In the genomic region with DNA sequence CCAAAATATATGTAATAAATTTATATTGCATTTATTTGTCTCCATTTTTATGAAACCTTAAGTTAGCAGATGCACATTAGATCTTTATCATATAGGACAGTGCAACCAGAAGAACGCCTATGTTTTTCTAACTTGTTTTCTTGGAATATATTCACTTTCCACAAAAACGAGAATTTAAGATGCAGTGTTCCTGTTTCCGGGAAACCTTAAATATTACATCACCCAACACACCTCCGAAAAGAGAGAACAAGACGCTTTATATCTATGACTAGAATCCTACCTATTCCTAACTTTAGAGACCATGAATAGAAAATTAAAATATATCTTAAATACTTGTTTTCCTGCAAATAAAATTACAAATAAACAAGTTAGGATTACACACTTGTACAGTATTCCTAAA, we compare ENCODE assay signal across 1 cellular context.
A peak's percentile ranks its signal among the peaks of the same experiment; 100 is the strongest.
TF ChIP-seq lines count a peak whose summit lies in the region.

No MANE protein-coding gene starts in this region.

TF ChIP-seq in K562, 482 proteins besides CTCF, POLR2A, EP300 and RAD21 (continued from another document and continues in another):
- no peak for TF ChIP-seq ZBTB5 (IDR thresholded peaks at IDR 0.05)
- TF ChIP-seq CCNT2 (IDR thresholded peaks at IDR 0.05; ENCODE audit: borderline replicate concordance, extremely low read depth, insufficient read length, low read depth, low read length), result no peak
- TF ChIP-seq MBD1 (CRISPR knock-in tag; IDR thresholded peaks at IDR 0.05), result no peak
- TF ChIP-seq CBFB (CRISPR knock-in tag; IDR thresholded peaks at IDR 0.05), result no peak
- TF ChIP-seq ARHGAP35 (IDR thresholded peaks at IDR 0.05; ENCODE audit: partially characterized antibody), result no peak
- no peak for TF ChIP-seq ESRRA (IDR thresholded peaks at IDR 0.05; ENCODE audit: borderline replicate concordance, low read depth)
- no peak for TF ChIP-seq ZNF384 (IDR thresholded peaks at IDR 0.05; ENCODE audit: low read depth, low read length)
- TF ChIP-seq, protein P1, sequence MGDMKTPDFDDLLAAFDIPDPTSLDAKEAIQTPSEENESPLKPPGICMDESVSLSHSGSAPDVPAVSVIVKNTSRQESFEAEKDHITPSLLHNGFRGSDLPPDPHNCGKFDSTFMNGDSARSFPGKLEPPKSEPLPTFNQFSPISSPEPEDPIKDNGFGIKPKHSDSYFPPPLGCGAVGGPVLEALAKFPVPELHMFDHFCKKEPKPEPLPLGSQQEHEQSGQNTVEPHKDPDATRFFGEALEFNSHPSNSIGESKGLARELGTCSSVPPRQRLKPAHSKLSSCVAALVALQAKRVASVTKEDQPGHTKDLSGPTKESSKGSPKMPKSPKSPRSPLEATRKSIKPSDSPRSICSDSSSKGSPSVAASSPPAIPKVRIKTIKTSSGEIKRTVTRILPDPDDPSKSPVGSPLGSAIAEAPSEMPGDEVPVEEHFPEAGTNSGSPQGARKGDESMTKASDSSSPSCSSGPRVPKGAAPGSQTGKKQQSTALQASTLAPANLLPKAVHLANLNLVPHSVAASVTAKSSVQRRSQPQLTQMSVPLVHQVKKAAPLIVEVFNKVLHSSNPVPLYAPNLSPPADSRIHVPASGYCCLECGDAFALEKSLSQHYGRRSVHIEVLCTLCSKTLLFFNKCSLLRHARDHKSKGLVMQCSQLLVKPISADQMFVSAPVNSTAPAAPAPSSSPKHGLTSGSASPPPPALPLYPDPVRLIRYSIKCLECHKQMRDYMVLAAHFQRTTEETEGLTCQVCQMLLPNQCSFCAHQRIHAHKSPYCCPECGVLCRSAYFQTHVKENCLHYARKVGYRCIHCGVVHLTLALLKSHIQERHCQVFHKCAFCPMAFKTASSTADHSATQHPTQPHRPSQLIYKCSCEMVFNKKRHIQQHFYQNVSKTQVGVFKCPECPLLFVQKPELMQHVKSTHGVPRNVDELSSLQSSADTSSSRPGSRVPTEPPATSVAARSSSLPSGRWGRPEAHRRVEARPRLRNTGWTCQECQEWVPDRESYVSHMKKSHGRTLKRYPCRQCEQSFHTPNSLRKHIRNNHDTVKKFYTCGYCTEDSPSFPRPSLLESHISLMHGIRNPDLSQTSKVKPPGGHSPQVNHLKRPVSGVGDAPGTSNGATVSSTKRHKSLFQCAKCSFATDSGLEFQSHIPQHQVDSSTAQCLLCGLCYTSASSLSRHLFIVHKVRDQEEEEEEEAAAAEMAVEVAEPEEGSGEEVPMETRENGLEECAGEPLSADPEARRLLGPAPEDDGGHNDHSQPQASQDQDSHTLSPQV (IDR thresholded peaks at IDR 0.05), result peak; percentile 19; the same call in 1 of the 2 replicates
- TF ChIP-seq OTX1 (CRISPR knock-in tag; IDR thresholded peaks at IDR 0.05), result no peak
- no peak for TF ChIP-seq ZBTB7A (IDR thresholded peaks at IDR 0.05; ENCODE audit: borderline replicate concordance, control insufficient read depth, low read depth, low read length)
- TF ChIP-seq HDAC3 (IDR thresholded peaks at IDR 0.05; ENCODE audit: borderline replicate concordance, partially characterized antibody), result peak; percentile 58
- 0 out of 2 replicates have a peak, but pooled peaks have one; percentile 28 for TF ChIP-seq KAT7 (CRISPR knock-in tag; IDR thresholded peaks at IDR 0.05; ENCODE audit: borderline replicate concordance)
- no peak for TF ChIP-seq ZNF436 (CRISPR knock-in tag; IDR thresholded peaks at IDR 0.05)
- TF ChIP-seq CTBP1 (IDR thresholded peaks at IDR 0.05; ENCODE audit: borderline replicate concordance), result no peak
- no peak for TF ChIP-seq TBP (optimal IDR thresholded peaks at IDR 0.05; ENCODE audit: low read depth, low read length)
- no peak for TF ChIP-seq ZNF584 (CRISPR knock-in tag; IDR thresholded peaks at IDR 0.05; ENCODE audit: low read depth)
- no peak for TF ChIP-seq MAFK (IDR thresholded peaks at IDR 0.05; ENCODE audit: low read length)
- no peak for TF ChIP-seq ETV1 (tag; conservative IDR thresholded peaks at IDR 0.05; ENCODE audit: low read depth)
- TF ChIP-seq, protein P2, sequence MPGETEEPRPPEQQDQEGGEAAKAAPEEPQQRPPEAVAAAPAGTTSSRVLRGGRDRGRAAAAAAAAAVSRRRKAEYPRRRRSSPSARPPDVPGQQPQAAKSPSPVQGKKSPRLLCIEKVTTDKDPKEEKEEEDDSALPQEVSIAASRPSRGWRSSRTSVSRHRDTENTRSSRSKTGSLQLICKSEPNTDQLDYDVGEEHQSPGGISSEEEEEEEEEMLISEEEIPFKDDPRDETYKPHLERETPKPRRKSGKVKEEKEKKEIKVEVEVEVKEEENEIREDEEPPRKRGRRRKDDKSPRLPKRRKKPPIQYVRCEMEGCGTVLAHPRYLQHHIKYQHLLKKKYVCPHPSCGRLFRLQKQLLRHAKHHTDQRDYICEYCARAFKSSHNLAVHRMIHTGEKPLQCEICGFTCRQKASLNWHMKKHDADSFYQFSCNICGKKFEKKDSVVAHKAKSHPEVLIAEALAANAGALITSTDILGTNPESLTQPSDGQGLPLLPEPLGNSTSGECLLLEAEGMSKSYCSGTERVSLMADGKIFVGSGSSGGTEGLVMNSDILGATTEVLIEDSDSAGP (CRISPR knock-in tag; IDR thresholded peaks at IDR 0.05), result no peak
- no peak for TF ChIP-seq ZNF280A (IDR thresholded peaks at IDR 0.05; ENCODE audit: low read depth, partially characterized antibody)
- TF ChIP-seq TCF15 (CRISPR knock-in tag; IDR thresholded peaks at IDR 0.05), result no peak
- TF ChIP-seq RBM34 (IDR thresholded peaks at IDR 0.05; ENCODE audit: borderline replicate concordance, insufficient read depth, low read length), result no peak
- no peak for TF ChIP-seq POLR3G (IDR thresholded peaks at IDR 0.05; ENCODE audit: extremely low read depth, insufficient read length, insufficient replicate concordance)
- TF ChIP-seq HCFC1 (IDR thresholded peaks at IDR 0.05; ENCODE audit: low read depth, low read length), result no peak
- TF ChIP-seq, protein P3, sequence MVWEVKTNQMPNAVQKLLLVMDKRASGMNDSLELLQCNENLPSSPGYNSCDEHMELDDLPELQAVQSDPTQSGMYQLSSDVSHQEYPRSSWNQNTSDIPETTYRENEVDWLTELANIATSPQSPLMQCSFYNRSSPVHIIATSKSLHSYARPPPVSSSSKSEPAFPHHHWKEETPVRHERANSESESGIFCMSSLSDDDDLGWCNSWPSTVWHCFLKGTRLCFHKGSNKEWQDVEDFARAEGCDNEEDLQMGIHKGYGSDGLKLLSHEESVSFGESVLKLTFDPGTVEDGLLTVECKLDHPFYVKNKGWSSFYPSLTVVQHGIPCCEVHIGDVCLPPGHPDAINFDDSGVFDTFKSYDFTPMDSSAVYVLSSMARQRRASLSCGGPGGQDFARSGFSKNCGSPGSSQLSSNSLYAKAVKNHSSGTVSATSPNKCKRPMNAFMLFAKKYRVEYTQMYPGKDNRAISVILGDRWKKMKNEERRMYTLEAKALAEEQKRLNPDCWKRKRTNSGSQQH (CRISPR knock-in tag; IDR thresholded peaks at IDR 0.05), result no peak
- TF ChIP-seq, protein P4, sequence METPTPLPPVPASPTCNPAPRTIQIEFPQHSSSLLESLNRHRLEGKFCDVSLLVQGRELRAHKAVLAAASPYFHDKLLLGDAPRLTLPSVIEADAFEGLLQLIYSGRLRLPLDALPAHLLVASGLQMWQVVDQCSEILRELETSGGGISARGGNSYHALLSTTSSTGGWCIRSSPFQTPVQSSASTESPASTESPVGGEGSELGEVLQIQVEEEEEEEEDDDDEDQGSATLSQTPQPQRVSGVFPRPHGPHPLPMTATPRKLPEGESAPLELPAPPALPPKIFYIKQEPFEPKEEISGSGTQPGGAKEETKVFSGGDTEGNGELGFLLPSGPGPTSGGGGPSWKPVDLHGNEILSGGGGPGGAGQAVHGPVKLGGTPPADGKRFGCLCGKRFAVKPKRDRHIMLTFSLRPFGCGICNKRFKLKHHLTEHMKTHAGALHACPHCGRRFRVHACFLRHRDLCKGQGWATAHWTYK (CRISPR knock-in tag; IDR thresholded peaks at IDR 0.05), result no peak
- no peak for TF ChIP-seq SIN3B (IDR thresholded peaks at IDR 0.05; ENCODE audit: low read depth)
- TF ChIP-seq E2F3 (CRISPR knock-in tag; IDR thresholded peaks at IDR 0.05), result no peak
- TF ChIP-seq ZEB2 (IDR thresholded peaks at IDR 0.05), result peak; percentile 50; the same call in 1 of the 2 replicates
- TF ChIP-seq, protein P5, sequence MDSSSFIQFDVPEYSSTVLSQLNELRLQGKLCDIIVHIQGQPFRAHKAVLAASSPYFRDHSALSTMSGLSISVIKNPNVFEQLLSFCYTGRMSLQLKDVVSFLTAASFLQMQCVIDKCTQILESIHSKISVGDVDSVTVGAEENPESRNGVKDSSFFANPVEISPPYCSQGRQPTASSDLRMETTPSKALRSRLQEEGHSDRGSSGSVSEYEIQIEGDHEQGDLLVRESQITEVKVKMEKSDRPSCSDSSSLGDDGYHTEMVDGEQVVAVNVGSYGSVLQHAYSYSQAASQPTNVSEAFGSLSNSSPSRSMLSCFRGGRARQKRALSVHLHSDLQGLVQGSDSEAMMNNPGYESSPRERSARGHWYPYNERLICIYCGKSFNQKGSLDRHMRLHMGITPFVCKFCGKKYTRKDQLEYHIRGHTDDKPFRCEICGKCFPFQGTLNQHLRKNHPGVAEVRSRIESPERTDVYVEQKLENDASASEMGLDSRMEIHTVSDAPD (CRISPR knock-in tag; IDR thresholded peaks at IDR 0.05), result no peak
- TF ChIP-seq DNMT1 (IDR thresholded peaks at IDR 0.05), result no peak
- no peak for TF ChIP-seq NELFE (IDR thresholded peaks at IDR 0.05; ENCODE audit: insufficient read depth, insufficient read length)
- 0 out of 2 replicates have a peak, but pooled peaks have one; percentile 36 for TF ChIP-seq ZNF175 (CRISPR knock-in tag; IDR thresholded peaks at IDR 0.05; ENCODE audit: low read depth)
- no peak for TF ChIP-seq ILF3 (IDR thresholded peaks at IDR 0.05; ENCODE audit: borderline replicate concordance)
- no peak for TF ChIP-seq HDAC1 (IDR thresholded peaks at IDR 0.05)
- no peak for TF ChIP-seq NCOA6 (IDR thresholded peaks at IDR 0.05)
- no peak for TF ChIP-seq LARP7 (IDR thresholded peaks at IDR 0.05)
- no peak for TF ChIP-seq PHB2 (IDR thresholded peaks at IDR 0.05; ENCODE audit: low read depth)
- TF ChIP-seq SETDB1 (IDR thresholded peaks at IDR 0.05; ENCODE audit: low read length), result no peak
- no peak for TF ChIP-seq NFIC (IDR thresholded peaks at IDR 0.05)
- TF ChIP-seq SAP30 (IDR thresholded peaks at IDR 0.05; ENCODE audit: borderline replicate concordance, insufficient read depth, low read depth, low read length, poor library complexity, severe bottlenecking), result no peak
- no peak for TF ChIP-seq MTA1 (IDR thresholded peaks at IDR 0.05; ENCODE audit: borderline replicate concordance)
- peak; percentile 42 for TF ChIP-seq CEBPB (tag; IDR thresholded peaks at IDR 0.05)
- TF ChIP-seq SMARCA4 (IDR thresholded peaks at IDR 0.05), result peak; percentile 45; the same call in 1 of the 2 replicates
- no peak for TF ChIP-seq TCF7 (IDR thresholded peaks at IDR 0.05; ENCODE audit: borderline replicate concordance)
- TF ChIP-seq BACH1 (tag; IDR thresholded peaks at IDR 0.05), result no peak
- TF ChIP-seq GATAD2A (IDR thresholded peaks at IDR 0.05), result no peak
- TF ChIP-seq ZNF23 (CRISPR knock-in tag; IDR thresholded peaks at IDR 0.05), result no peak
- 0 out of 2 replicates have a peak, but pooled peaks have one; percentile 21 for TF ChIP-seq MXI1 (IDR thresholded peaks at IDR 0.05; ENCODE audit: low read depth, low read length)
- no peak for TF ChIP-seq CC2D1A (IDR thresholded peaks at IDR 0.05)
- no peak for TF ChIP-seq SAFB2 (IDR thresholded peaks at IDR 0.05; ENCODE audit: borderline replicate concordance, low read depth, low read length, severe bottlenecking)
- TF ChIP-seq TARDBP (IDR thresholded peaks at IDR 0.05), result no peak
- no peak for TF ChIP-seq ZBTB8A (IDR thresholded peaks at IDR 0.05; ENCODE audit: partially characterized antibody)
